8 cellular contexts compared by ENCODE assay signal in the genomic region with DNA sequence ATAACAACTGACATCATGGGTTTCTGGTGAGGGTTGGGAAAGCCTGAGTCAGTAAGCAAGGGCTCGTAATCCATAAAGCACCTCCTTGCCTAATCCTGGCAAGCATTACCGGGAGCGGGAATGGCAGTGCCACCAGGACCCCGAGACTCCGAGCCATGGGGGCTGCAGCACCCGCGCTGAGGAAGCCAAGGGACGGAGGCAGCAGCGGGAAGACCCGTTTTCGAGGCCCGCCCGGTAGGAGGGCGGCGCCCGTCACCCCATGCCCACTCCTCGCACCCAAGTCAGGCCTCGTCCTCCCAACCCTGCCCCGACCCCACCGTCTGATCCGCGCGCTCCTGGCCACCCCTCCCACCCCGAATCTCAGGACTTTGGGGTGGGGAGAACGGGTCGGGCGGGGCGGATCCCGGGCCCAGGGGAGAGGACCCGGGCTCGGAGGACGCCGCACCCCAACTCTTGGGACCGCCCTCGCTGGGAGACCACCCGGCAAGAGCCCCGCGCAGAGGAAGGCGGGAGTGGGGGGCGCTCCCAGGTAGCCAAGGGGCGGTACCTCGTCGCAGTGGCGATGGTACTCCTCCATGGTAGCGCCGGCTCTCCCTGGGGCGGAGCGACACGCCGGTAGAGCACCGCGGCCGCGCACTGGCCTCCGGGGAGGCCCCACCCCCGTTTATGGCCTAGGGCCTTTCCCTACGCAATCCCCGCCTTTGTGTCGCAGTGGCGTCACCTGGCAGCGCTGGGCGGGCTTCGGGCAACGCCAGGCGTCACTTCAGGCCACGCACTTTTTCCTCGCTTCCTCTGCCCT. TPM values are rescaled to one million over a fixed set of nuclear protein-coding genes. Genes with fewer than 3 reads are reported as not detected.
DNase-seq lines count a peak whose midpoint lies in the region; ATAC-seq, FAIRE-seq and TF ChIP-seq lines count a peak whose summit lies in the region.

A gene with protein sequence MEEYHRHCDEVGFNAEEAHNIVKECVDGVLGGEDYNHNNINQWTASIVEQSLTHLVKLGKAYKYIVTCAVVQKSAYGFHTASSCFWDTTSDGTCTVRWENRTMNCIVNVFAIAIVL (minus strand): TSS at position 638 of the 799 bp plus-strand sequence. CDS start 61 bp downstream, at position 577.

- peaks cover 3% of the 10 kb centered on the region for H3K36me3 Mint-ChIP-seq in activated CD4-positive, alpha-beta T cell treated with anti-CD3 and anti-CD28 coated beads for 36 hours (ENCODE audit: low read depth)

- H3K4me3 ChIP-seq in choroid plexus epithelial cell (ENCODE audit: low read depth, low read length), result peak within 1 kb of the TSS; percentile 75
- H3K4me3 ChIP-seq in kidney epithelial cell (ENCODE audit: low read depth, low read length), result peak within 1 kb of the TSS; percentile 73

- no peak for TF ChIP-seq CTCF in choroid plexus epithelial cell (conservative IDR thresholded peaks at IDR 0.05; ENCODE audit: low read depth, low read length)
- TF ChIP-seq CTCF in kidney epithelial cell (IDR thresholded peaks at IDR 0.05; ENCODE audit: insufficient read depth, low read length, poor library complexity, severe bottlenecking), result no peak

- H3K36me3 ChIP-seq in kidney epithelial cell (ENCODE audit: control insufficient read depth, insufficient read depth, low read length), result no peaks in the 10 kb centered on the region

- CTCF ChIA-PET in activated CD4-positive, alpha-beta T cell treated with anti-CD3 and anti-CD28 coated beads for 36 hours (lab: Charles Lee), result interaction anchor here (1.8 kb wide), 1 partner anchor 102 kb away, joined by 5 read pairs; no protein-coding TSS in a partner anchor

- POLR2A ChIA-PET in activated CD4-positive, alpha-beta T cell treated with anti-CD3 and anti-CD28 coated beads for 36 hours (lab: Charles Lee), result no interaction called here

- H3K4me3 Mint-ChIP-seq in activated CD4-positive, alpha-beta T cell treated with anti-CD3 and anti-CD28 coated beads for 36 hours, result peak within 1 kb of the TSS; percentile 69

- intact Hi-C loops in activated CD4-positive, alpha-beta T cell treated with anti-CD3 and anti-CD28 coated beads for 36 hours (cut with DNase I, micrococcal nuclease), result loop anchor here (1.0 to 10.0 kb wide), 4 partner anchors 92 to 478 kb away; partner anchors contain the start of gene RPGR (in 1 of the 2)

- H3K9me3 Mint-ChIP-seq in activated CD4-positive, alpha-beta T cell treated with anti-CD3 and anti-CD28 coated beads for 36 hours (ENCODE audit: low read depth), result no peaks in the 10 kb centered on the region

- H3K27ac Mint-ChIP-seq in activated CD4-positive, alpha-beta T cell treated with anti-CD3 and anti-CD28 coated beads for 36 hours, result peak within 1 kb of the TSS; percentile 87

- FAIRE-seq in A204.1 (lab: Jason Lieb, UNC), result peak; percentile 73

- H3K4me1 Mint-ChIP-seq in activated CD4-positive, alpha-beta T cell treated with anti-CD3 and anti-CD28 coated beads for 36 hours, result peaks cover 27% of the 10 kb centered on the region

- DNase-seq in NCI-H2227 treated with DMSO at 0.1 percent for 48 hours (lab: John Stamatoyannopoulos, UW), result peak; percentile 95
- DNase-seq in activated CD4-positive, alpha-beta T cell treated with anti-CD3 and anti-CD28 coated beads for 36 hours, result peak; percentile 88
- DNase-seq in choroid plexus epithelial cell (ENCODE audit: low read depth), result peak; percentile 61
- DNase-seq in kidney epithelial cell (ENCODE audit: low read depth), result peak; percentile 26
- peak; percentile 36 to 51 for DNase-seq in stimulated activated CD4-positive, alpha-beta T cell treated with anti-CD3 and anti-CD28 coated beads, Interleukin-1b, Interleukin-23, amount 100 ng/mL, for 1 hour (ENCODE audit: low read depth in 2 of 2)

- no peaks in the 10 kb centered on the region for H3K27me3 Mint-ChIP-seq in activated CD4-positive, alpha-beta T cell treated with anti-CD3 and anti-CD28 coated beads for 36 hours

- no peaks in the 10 kb centered on the region for H3K27me3 ChIP-seq in kidney epithelial cell (ENCODE audit: control insufficient read depth, insufficient read depth, low read length)

- ATAC-seq in GM18861 (IDR thresholded peaks at IDR 0.05; ENCODE audit: unreplicated experiment), result peak; percentile 97
- peak; percentile 100 for ATAC-seq in HG03095 (IDR thresholded peaks at IDR 0.05; ENCODE audit: unreplicated experiment)
- ATAC-seq in activated CD4-positive, alpha-beta T cell treated with anti-CD3 and anti-CD28 coated beads for 36 hours, result peak; percentile 93

RNA-seq across cellular contexts. Expression of the gene that starts here (rescaled TPM):
- total RNA-seq in activated CD4-positive, alpha-beta T cell treated with anti-CD3 and anti-CD28 coated beads for 36 hours, result 10 to 100 TPM; 16.1 to 16.8 TPM
- total RNA-seq in kidney epithelial cell, result 28.2 and 35.6 TPM in 2 replicates

Comparison
In these comparisons a context has a peak if more than half of its experiments do, and no peak if none do; other contexts are left out.
1. Peak in every context shown above with its lines: DNase-seq, ATAC-seq and H3K4me3 ChIP-seq.
2. DNase-seq: peak in every context shown above with its lines; median percentile 95 in NCI-H2227 treated with DMSO at 0.1 percent for 48 hours; 88 in activated CD4-positive, alpha-beta T cell treated with anti-CD3 and anti-CD28 coated beads for 36 hours; 61 in choroid plexus epithelial cell; 44 in stimulated activated CD4-positive, alpha-beta T cell treated with anti-CD3 and anti-CD28 coated beads, Interleukin-1b, Interleukin-23, amount 100 ng/mL, for 1 hour; 26 in kidney epithelial cell.